13 cellular contexts compared by ENCODE assay signal in genomic region chr18:41936471-41937134, GRCh38. TPM values are rescaled to one million over a fixed set of nuclear protein-coding genes. Genes with fewer than 3 reads are reported as not detected.
DNase-seq lines count a peak whose midpoint lies in the region; ATAC-seq and TF ChIP-seq lines count a peak whose summit lies in the region.
"Had no signal": no experiment of that assay in that cellular context is flagged by ENCODE, and none has a peak within 500 bp of the region (broad histone marks: within the 10 kb centered on the region; RNA-seq: fewer than 3 reads in every experiment).

No MANE protein-coding gene starts in this region.

- H3K4me1 ChIP-seq in IMR-90 (ENCODE audit: control insufficient read depth, insufficient read depth, low read length) (peaks cover 21% of the 10 kb centered on the region), adrenal gland (replicated peaks in 1 of 2) (no peaks in the 10 kb centered on the region)

- in situ Hi-C loops in IMR-90 (cut with MboI; ENCODE audit: low sequenced_read_pairs), result no loop called here

- peak overlapping the region; percentile 27; the same call in 1 of the 2 replicates for H4K5ac ChIP-seq in IMR-90 (ENCODE audit: low read depth, low read length)

- H3K36me3 ChIP-seq in IMR-90 (ENCODE audit: control insufficient read depth, insufficient read depth, low read length) (no peaks in the 10 kb centered on the region), adrenal gland (replicated peaks in 1 of 2) (no peaks in the 10 kb centered on the region)

- no peak overlapping the region for H3K4me3 Mint-ChIP-seq in memory B cell
- H3K4me3 Mint-ChIP-seq in activated T-cell treated with anti-CD3 and anti-CD28 coated beads, Interleukin-2, amount 50 U/mL, for 24 hours, result no peak overlapping the region
- H3K4me3 Mint-ChIP-seq: IgD-negative memory B cell had no signal

- peak overlapping the region; percentile 66 for H4K91ac ChIP-seq in IMR-90 (ENCODE audit: insufficient read depth, low read depth, low read length)

- H4K8ac ChIP-seq in IMR-90 (ENCODE audit: low read depth in 2 of 2, low read length in 2 of 2), result peak overlapping the region; percentile 96

- H3K27ac ChIP-seq in IMR-90 (ENCODE audit: insufficient read depth, low read length) (peak overlapping the region; percentile 34; the same call in 1 of the 2 replicates), adrenal gland (no peak overlapping the region)

- no peak for TF ChIP-seq POLR2A in IMR-90 (IDR thresholded peaks at IDR 0.05; ENCODE audit: low read depth, low read length)
- no peak for TF ChIP-seq POLR2A in adrenal gland (IDR thresholded peaks at IDR 0.05)

- intact Hi-C loops in IMR-90 (cut with micrococcal nuclease), result no loop called here
- intact Hi-C loops in adrenal gland (cut with DNase I), result no loop called here

- H3K9me3 Mint-ChIP-seq in memory B cell, result peaks cover 2% of the 10 kb centered on the region
- H3K9me3 Mint-ChIP-seq in activated T-cell treated with anti-CD3 and anti-CD28 coated beads, Interleukin-2, amount 50 U/mL, for 24 hours, result peaks cover 3% of the 10 kb centered on the region

- peak overlapping the region; percentile 97 for H2BK20ac ChIP-seq in IMR-90 (ENCODE audit: low read depth, low read length)

- H3K4me1 Mint-ChIP-seq in memory B cell, result peaks cover 4% of the 10 kb centered on the region
- H3K4me1 Mint-ChIP-seq in activated T-cell treated with anti-CD3 and anti-CD28 coated beads, Interleukin-2, amount 50 U/mL, for 24 hours (ENCODE audit: low read depth), result peaks cover 8% of the 10 kb centered on the region

- peak overlapping the region; percentile 87 for H3K14ac ChIP-seq in IMR-90 (replicated peaks; ENCODE audit: low read depth, low read length)

- WGBS in IMR-90 (ENCODE audit: extremely low coverage in 2 of 2, insufficient read length in 1 of 2), 2 experiments, result no CpG with 5 or more reads among the region's 2 CpGs
- WGBS in adrenal gland, 4 donors, result 22 to 36% (median 34%) methylated on average over 2 of the region's 2 CpGs

- CTCF ChIA-PET in IMR-90 (lab: Yijun Ruan, JAX), result no interaction called here

- H2AK9ac ChIP-seq in IMR-90 (replicated peaks; ENCODE audit: low read depth, low read length, poor library complexity), result no peak overlapping the region

- H2AFZ ChIP-seq in IMR-90 (replicated peaks; ENCODE audit: low read length, poor library complexity), result peak overlapping the region; percentile 90

- peak overlapping the region; percentile 19; the same call in 1 of the 2 replicates for H3K56ac ChIP-seq in IMR-90 (ENCODE audit: extremely low read depth, insufficient read depth, low read length)

- ATAC-seq in IMR-90 (ENCODE audit: low read depth) (no peak), memory B cell (ENCODE audit: low read depth) (peak; percentile 54), HG02623 (IDR thresholded peaks at IDR 0.05; ENCODE audit: unreplicated experiment) (no peak), HG02852 (IDR thresholded peaks at IDR 0.05; ENCODE audit: unreplicated experiment) (no peak)
- ATAC-seq: activated CD4-positive, CD25-positive, alpha-beta regulatory T cell treated with anti-CD3 and anti-CD28 coated beads, Interleukin-2, amount 50 U/mL, for 24 hours had no signal

- dilution Hi-C loops in IMR-90 (cut with HindIII; ENCODE audit: low sequenced_read_pairs, unreplicated experiment), result no loop called here

- TF ChIP-seq RAD21 in IMR-90 (IDR thresholded peaks at IDR 0.05; ENCODE audit: low read length), result no peak

- peaks cover 8% of the 10 kb centered on the region for H3K27me3 Mint-ChIP-seq in memory B cell
- H3K27me3 Mint-ChIP-seq in activated T-cell treated with anti-CD3 and anti-CD28 coated beads, Interleukin-2, amount 50 U/mL, for 24 hours, result peaks cover 32% of the 10 kb centered on the region

- no peaks in the 10 kb centered on the region for H3K27me3 ChIP-seq in IMR-90 (ENCODE audit: control insufficient read depth, insufficient read depth, low read length)
- no peaks in the 10 kb centered on the region for H3K27me3 ChIP-seq in adrenal gland

- no TSS peak for BruUV-seq in IMR-90 (replicated peaks; lab: Mats Ljungman, UMichigan)

- H3K9me3 ChIP-seq in IMR-90 (ENCODE audit: control insufficient read depth, insufficient read depth, low read length) (no peaks in the 10 kb centered on the region), adrenal gland (replicated peaks in 1 of 3) (no peaks in the 10 kb centered on the region)

- H3K23ac ChIP-seq in IMR-90 (ENCODE audit: low read depth, low read length), result peak overlapping the region; percentile 84; the same call in 1 of the 2 replicates

- H3K4me3 ChIP-seq in IMR-90 (ENCODE audit: insufficient read depth, low read depth, low read length) (no peak overlapping the region), adrenal gland (no peak overlapping the region)

- POLR2A ChIA-PET in IMR-90 (lab: Charles Lee; ENCODE audit: unreplicated experiment), result interaction anchor here (0.6 to 0.7 kb wide), 2 partner anchors 14 to 1006 kb away, joined by 5 read pairs; no protein-coding TSS in a partner anchor

- peak; percentile 14 for DNase-seq in ELR (ENCODE audit: low read depth)
- peak; percentile 11 for DNase-seq in GM20000 (ENCODE audit: low spot score)
- no peak for DNase-seq in IMR-90
- DNase-seq in memory B cell (ENCODE audit: low spot score in 2 of 2), result no peak
- no peak for DNase-seq in activated T-cell treated with anti-CD3 and anti-CD28 coated beads, Interleukin-2, amount 50 U/mL, for 24 hours
- DNase-seq in adrenal gland, result no peak
- DNase-seq: activated naive CD4-positive, alpha-beta T cell; RPMI8226; substantia nigra had no signal

- no peak for TF ChIP-seq CTCF in GM20000 (IDR thresholded peaks at IDR 0.05; ENCODE audit: extremely low read depth, missing control alignments)
- no peak for TF ChIP-seq CTCF in IMR-90 (conservative IDR thresholded peaks at IDR 0.05; ENCODE audit: low read depth, low read length)
- no peak for TF ChIP-seq CTCF in adrenal gland (IDR thresholded peaks at IDR 0.05)

- H3K36me3 Mint-ChIP-seq in memory B cell, result no peaks in the 10 kb centered on the region
- H3K36me3 Mint-ChIP-seq in activated T-cell treated with anti-CD3 and anti-CD28 coated beads, Interleukin-2, amount 50 U/mL, for 24 hours (ENCODE audit: low read depth), result no peaks in the 10 kb centered on the region
- H3K36me3 Mint-ChIP-seq: IgD-negative memory B cell had no signal

- H3K4ac ChIP-seq in IMR-90 (ENCODE audit: low read depth, low read length), result peak overlapping the region; percentile 78; the same call in 1 of the 2 replicates

- peak overlapping the region; percentile 99 for H2BK15ac ChIP-seq in IMR-90 (ENCODE audit: low read depth, low read length)

- no peaks in the 10 kb centered on the region for H3K79me1 ChIP-seq in IMR-90 (ENCODE audit: low read depth in 1 of 2, low read length in 2 of 2)

- H3K9me1 ChIP-seq in IMR-90 (ENCODE audit: insufficient read depth, low read length), result peaks cover 6% of the 10 kb centered on the region

- H3K9ac ChIP-seq in IMR-90 (ENCODE audit: low read depth, low read length), result no peak overlapping the region; the same call in 1 of the 2 replicates

- no peaks in the 10 kb centered on the region for H4K20me1 ChIP-seq in IMR-90 (ENCODE audit: insufficient read depth, low read length)

- H3K4me2 ChIP-seq in IMR-90 (ENCODE audit: low read depth, low read length), result peak overlapping the region; percentile 5; the same call in 1 of the 2 replicates

- H2BK120ac ChIP-seq in IMR-90 (ENCODE audit: low read depth, low read length), result peak overlapping the region; percentile 87

- peak overlapping the region; percentile 69; the same call in 1 of the 2 replicates for H2AK5ac ChIP-seq in IMR-90 (ENCODE audit: low read depth, low read length)

- peak overlapping the region; percentile 95 for H2BK5ac ChIP-seq in IMR-90 (ENCODE audit: low read depth, low read length, poor library complexity, severe bottlenecking)

- H3K27ac Mint-ChIP-seq in memory B cell, result no peak overlapping the region
- H3K27ac Mint-ChIP-seq in activated T-cell treated with anti-CD3 and anti-CD28 coated beads, Interleukin-2, amount 50 U/mL, for 24 hours, result no peak overlapping the region
- H3K27ac Mint-ChIP-seq: IgD-negative memory B cell had no signal

- peak overlapping the region; percentile 38; the same call in 1 of the 2 replicates for H3K18ac ChIP-seq in IMR-90 (ENCODE audit: low read depth, low read length)

TF ChIP-seq in IMR-90, 13 proteins besides CTCF, POLR2A, EP300 and RAD21:
- TF ChIP-seq BHLHE40 (IDR thresholded peaks at IDR 0.05; ENCODE audit: low read depth, low read length) (no peak), USF2 (IDR thresholded peaks at IDR 0.05; ENCODE audit: low read depth, low read length) (no peak), ELK1 (IDR thresholded peaks at IDR 0.05; ENCODE audit: borderline replicate concordance, low read depth, low read length) (no peak)
TF ChIP-seq in IMR-90: peak in this region for 0.

RNA-seq across cellular contexts. Expression of gene PIK3C3, which starts 18.4 kb away (rescaled TPM):
- 57.2 and 61.9 TPM in 2 replicates for total RNA-seq in IMR-90 (2012; rRNA removed)
- 34.7 and 41.2 TPM in 2 replicates for polyA plus RNA-seq in IMR-90 (2012; rRNA removed)
- polyA plus RNA-seq in IMR-90 (2012; cell fraction: cytosol; rRNA removed), result 7.1 and 21.6 TPM in 2 replicates
- 4.0 and 59.5 TPM in 2 replicates for polyA plus RNA-seq in IMR-90 (2012; cell fraction: nucleus; rRNA removed; ENCODE audit: low replicate concordance)
- total RNA-seq in adrenal gland, result 10 to 100 TPM; 24.4 to 82.2 (median 64.3) TPM
- polyA plus RNA-seq in adrenal gland, result 10 to 100 TPM; 35.0 to 68.9 (median 46.3) TPM

Comparison
In these comparisons a context has a peak if more than half of its experiments do, and no peak if none do; other contexts are left out.
1. DNase-seq: peak in ELR (single experiment) and GM20000 (single experiment); none in IMR-90 (single experiment), memory B cell (0 of 2), activated T-cell treated with anti-CD3 and anti-CD28 coated beads, Interleukin-2, amount 50 U/mL, for 24 hours (single experiment) and adrenal gland (0 of 7).